10 cellular contexts compared by ENCODE assay signal in the genomic region with DNA sequence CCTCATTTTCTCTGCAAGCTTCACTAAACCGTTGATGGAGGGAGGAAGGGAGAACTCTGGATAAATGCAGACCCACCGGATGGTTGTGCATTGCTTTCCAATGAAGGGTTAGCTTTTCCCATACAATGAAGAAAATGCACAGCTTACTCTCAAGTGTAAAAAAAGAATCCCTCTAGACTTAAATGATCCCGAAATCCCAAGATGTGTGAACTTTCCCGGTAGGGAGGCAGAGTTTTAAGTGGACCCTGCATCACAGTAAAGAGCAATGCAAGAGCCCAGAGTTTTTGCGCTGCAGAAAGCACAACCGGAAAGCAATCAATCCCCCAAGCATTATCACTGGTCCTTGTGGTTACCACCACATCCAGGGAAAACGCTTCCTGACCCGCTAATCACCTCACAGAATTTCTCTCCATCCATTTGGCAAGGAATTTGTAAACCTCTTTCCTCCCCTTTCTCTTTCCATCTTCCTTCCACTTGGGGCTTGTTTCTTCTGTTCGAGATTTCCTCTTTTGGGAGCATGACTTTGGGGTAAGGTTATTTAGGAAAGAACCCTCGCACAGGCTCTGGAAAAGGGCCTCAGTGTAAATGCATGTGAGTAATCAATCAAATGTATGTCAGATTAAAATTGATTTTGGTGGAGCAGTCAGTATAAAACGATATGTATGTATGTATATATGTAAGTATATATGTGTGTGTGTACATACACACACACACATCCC. TPM values are rescaled to one million over a fixed set of nuclear protein-coding genes. Genes with fewer than 3 reads are reported as not detected.
DNase-seq lines count a peak whose midpoint lies in the region; ATAC-seq, FAIRE-seq and TF ChIP-seq lines count a peak whose summit lies in the region.
"Had no signal": no experiment of that assay in that cellular context is flagged by ENCODE, and none has a peak within 500 bp of the region (broad histone marks: within the 10 kb centered on the region; RNA-seq: fewer than 3 reads in every experiment).

No MANE protein-coding gene starts in this region.

- H3K4me2 ChIP-seq in MM.1S (ENCODE audit: low read depth, low read length) (peak overlapping the region; percentile 77), H1 (ENCODE audit: insufficient read depth in 1 of 2, low read depth in 2 of 2, low read length in 2 of 2) (peak overlapping the region; percentile 88 to 92)

- peaks cover 10% of the 10 kb centered on the region; the same call in 1 of the 2 replicates for H3K23me2 ChIP-seq in H1 (ENCODE audit: low read depth, low read length)

- no peak overlapping the region for H3K23ac ChIP-seq in H1 (ENCODE audit: insufficient read length)

- no peak overlapping the region for H3K18ac ChIP-seq in H1 (ENCODE audit: extremely low read depth, low read length)

- H2BK15ac ChIP-seq in H1 (ENCODE audit: low read length), result no peak overlapping the region

- peaks cover 4% of the 10 kb centered on the region for H3K9me3 Mint-ChIP-seq in neural crest cell

- H3K56ac ChIP-seq in H1 (replicated peaks; ENCODE audit: insufficient read length, low read depth, low read length), result no peak overlapping the region

- no peaks in the 10 kb centered on the region for H4K20me1 ChIP-seq in MM.1S (ENCODE audit: insufficient read depth, low read length)
- no peaks in the 10 kb centered on the region for H4K20me1 ChIP-seq in H1 (replicated peaks in 1 of 2; ENCODE audit: control insufficient read depth in 1 of 2, insufficient read depth in 2 of 2, low read length in 2 of 2)

- TF ChIP-seq EP300 in H1 (IDR thresholded peaks at IDR 0.05; ENCODE audit: borderline replicate concordance in 1 of 2, low read depth in 2 of 2, low read length in 2 of 2), result no peak

- H3K14ac ChIP-seq in H1 (ENCODE audit: insufficient read length), result no peak overlapping the region

- CTCF ChIA-PET in H1 (lab: Charles Lee; ENCODE audit: partially characterized antibody) (interaction anchor here (0.9 to 2.9 kb wide), 4 partner anchors 12 to 490 kb away, joined by 3 to 16 read pairs (median 6); no protein-coding TSS in a partner anchor), GM10248 (lab: Yijun Ruan, JAX) (interaction anchor here (1.3 to 1.7 kb wide), 2 partner anchors 12 to 491 kb away, joined by 3 read pairs; no protein-coding TSS in a partner anchor)

- FAIRE-seq in H1 (lab: Jason Lieb, UNC), result no peak
- FAIRE-seq: GM18507 had no signal

- H4K8ac ChIP-seq in H1 (ENCODE audit: extremely low read depth, insufficient read depth, low read length), result no peak overlapping the region

- no peaks in the 10 kb centered on the region for H3K79me1 ChIP-seq in H1 (ENCODE audit: low read depth, low read length)

- TF ChIP-seq CTCF in BE2C (IDR thresholded peaks at IDR 0.05; ENCODE audit: low read depth, low read length) (no peak), MM.1S (IDR thresholded peaks at IDR 0.05; ENCODE audit: low read length) (no peak), H1 (IDR thresholded peaks at IDR 0.05; ENCODE audit: control extremely low read depth in 1 of 3, insufficient read depth in 1 of 3, low read depth in 1 of 3, low read length in 3 of 3) (no peak), neural crest cell (conservative IDR thresholded peaks at IDR 0.05) (no peak), body of pancreas (IDR thresholded peaks at IDR 0.05) (no peak), GM10248 (IDR thresholded peaks at IDR 0.05; ENCODE audit: control extremely low read depth, extremely low read depth, low read depth, missing control alignments) (no peak)

- no peak overlapping the region for H3K27ac Mint-ChIP-seq in neural crest cell (ENCODE audit: unreplicated experiment)

- H2BK5ac ChIP-seq in H1 (ENCODE audit: low read depth, low read length), result no peak overlapping the region

- H2BK12ac ChIP-seq in H1 (ENCODE audit: low read depth, low read length), result no peak overlapping the region

- H2BK120ac ChIP-seq in H1 (replicated peaks; ENCODE audit: low read depth, low read length), result no peak overlapping the region

- H2AFZ ChIP-seq in MM.1S (ENCODE audit: low read length) (peak overlapping the region; percentile 81; the same call in 1 of the 2 replicates), H1 (ENCODE audit: low read length) (no peak overlapping the region)

- DNase-seq in BE2C (no peak), MM.1S (no peak), H1 (ENCODE audit: low read depth in 1 of 2, low spot score in 2 of 2) (no peak), neural crest cell (ENCODE audit: low read depth, low spot score) (no peak), body of pancreas (no peak), GM10248 (ENCODE audit: extremely low spot score) (no peak), NCI-H446 treated with DMSO at 0.1 percent for 48 hours (lab: John Stamatoyannopoulos, UW) (no peak), NCI-H2081 (lab: John Stamatoyannopoulos, UW) (no peak)
- DNase-seq: NK-92 treated with Interleukin-12 subunit alpha and Interleukin-12 subunit beta, amount 100 ng/mL, for 24 hours had no signal

- H4K5ac ChIP-seq in H1 (ENCODE audit: insufficient read length, low read depth, low read length), result no peak overlapping the region

- no peak overlapping the region for H4K91ac ChIP-seq in H1 (replicated peaks; ENCODE audit: insufficient read length, low read length)

- H3K27ac ChIP-seq in MM.1S (ENCODE audit: low read length) (no peak overlapping the region), H1 (ENCODE audit: low read depth, low read length) (no peak overlapping the region), body of pancreas (no peak overlapping the region)

- TF ChIP-seq POLR2A in H1 (IDR thresholded peaks at IDR 0.05; ENCODE audit: control extremely low read depth in 1 of 2, low read depth in 2 of 2, low read length in 2 of 2), result no peak
- TF ChIP-seq POLR2A in body of pancreas (IDR thresholded peaks at IDR 0.05), result no peak

- H3K4me3 Mint-ChIP-seq in neural crest cell, result peak overlapping the region; percentile 84

- H2AK5ac ChIP-seq in H1 (ENCODE audit: low read depth, low read length), result no peak overlapping the region

- H2BK20ac ChIP-seq in H1 (ENCODE audit: low read length), result no peak overlapping the region

- H3F3A ChIP-seq in MM.1S (ENCODE audit: insufficient read depth, low read length), result no peaks in the 10 kb centered on the region

- peaks cover 8% of the 10 kb centered on the region for H3K27me3 ChIP-seq in BE2C
- H3K27me3 ChIP-seq in MM.1S (replicated peaks; ENCODE audit: insufficient read depth, low read length), result no peaks in the 10 kb centered on the region
- peaks cover 9 to 22% (median 16%) of the 10 kb centered on the region in 4 experiments for H3K27me3 ChIP-seq in H1 (replicated peaks in 1 of 4; ENCODE audit: control insufficient read depth in 3 of 4, extremely low read depth in 1 of 4, insufficient read depth in 3 of 4, low read length in 3 of 4)
- no peaks in the 10 kb centered on the region for H3K27me3 ChIP-seq in body of pancreas

- TF ChIP-seq RAD21 in H1 (IDR thresholded peaks at IDR 0.05 in 1 of 2, conservative IDR thresholded peaks at IDR 0.05 in 1 of 2; ENCODE audit: low read depth in 2 of 2, low read length in 2 of 2), result no peak

- no peaks in the 10 kb centered on the region for H3K9me3 ChIP-seq in BE2C
- no peaks in the 10 kb centered on the region for H3K9me3 ChIP-seq in MM.1S (replicated peaks; ENCODE audit: insufficient read depth, low read length)
- no peaks in the 10 kb centered on the region for H3K9me3 ChIP-seq in H1 (ENCODE audit: insufficient read depth in 2 of 2, low read depth in 1 of 2, low read length in 1 of 2)
- no peaks in the 10 kb centered on the region for H3K9me3 ChIP-seq in body of pancreas

- POLR2A ChIA-PET in H1 (lab: Charles Lee; ENCODE audit: partially characterized antibody) (no interaction called here), GM10248 (lab: Yijun Ruan, JAX) (no interaction called here)

- ATAC-seq in body of pancreas, result no peak

- peaks cover 14% of the 10 kb centered on the region for H3K4me1 Mint-ChIP-seq in neural crest cell

- intact Hi-C loops in body of pancreas (cut with DNase I), result no loop called here

- no peaks in the 10 kb centered on the region for H3K36me3 Mint-ChIP-seq in neural crest cell (ENCODE audit: low read depth)

- H3K4ac ChIP-seq in H1 (replicated peaks; ENCODE audit: insufficient read length, low read depth, low read length), result no peak overlapping the region

- H3K36me3 ChIP-seq in BE2C (no peaks in the 10 kb centered on the region), MM.1S (replicated peaks; ENCODE audit: insufficient read depth, low read length) (no peaks in the 10 kb centered on the region), H1 (ENCODE audit: control insufficient read depth in 2 of 4, insufficient read depth in 4 of 4, low read length in 3 of 4) (no peaks in the 10 kb centered on the region), body of pancreas (replicated peaks in 1 of 2; ENCODE audit: insufficient read depth in 1 of 2, low read depth in 2 of 2) (no peaks in the 10 kb centered on the region)

- H3K79me2 ChIP-seq in MM.1S (ENCODE audit: low read length) (no peaks in the 10 kb centered on the region), H1 (ENCODE audit: control insufficient read depth in 1 of 2, insufficient read depth in 2 of 2, low read length in 2 of 2) (no peaks in the 10 kb centered on the region)

- no peaks in the 10 kb centered on the region for H3K9me2 ChIP-seq in MM.1S (replicated peaks; ENCODE audit: insufficient read depth, low read length)

- WGBS in H1 (ENCODE audit: extremely low coverage in 1 of 2, insufficient coverage in 1 of 2, insufficient read length in 1 of 2, insufficient replicate concordance in 2 of 2, low coverage in 1 of 2, low lambda C conversion rate in 2 of 2, missing lambda C conversion rate in 1 of 2), 2 experiments, result 61% methylated on average over 11 of the region's 11 CpGs; no CpG with 5 or more reads in 1 of the 2 experiments
- WGBS in body of pancreas, 2 donors, result 26 to 30% methylated on average over 11 of the region's 11 CpGs

- H3K4me1 ChIP-seq in BE2C (no peaks in the 10 kb centered on the region; the same call in 1 of the 2 replicates), MM.1S (ENCODE audit: low read length) (peaks cover 4% of the 10 kb centered on the region), H1 (replicated peaks in 1 of 4; ENCODE audit: control insufficient read depth in 3 of 4, insufficient read depth in 4 of 4, low read length in 3 of 4) (peaks cover 0 to 9% (median 2%) of the 10 kb centered on the region in 4 experiments; a peak in 3 of 7 replicates), body of pancreas (peaks cover 19% of the 10 kb centered on the region)

- no peak overlapping the region for H3K9ac ChIP-seq in MM.1S (ENCODE audit: low read length)
- H3K9ac ChIP-seq in H1 (replicated peaks in 1 of 4; ENCODE audit: extremely low read depth in 1 of 4, low read depth in 3 of 4, low read length in 3 of 4), result no peak overlapping the region

- H3K27me3 Mint-ChIP-seq in neural crest cell (ENCODE audit: low read depth), result peaks cover 73% of the 10 kb centered on the region

- H3K4me3 ChIP-seq in BE2C (ENCODE audit: low read depth, low read length), result peak overlapping the region; percentile 72
- H3K4me3 ChIP-seq in MM.1S (ENCODE audit: low read length), result peak overlapping the region; percentile 78
- peak overlapping the region in 3 of 4 experiments; percentile 36 to 74 (median 56); a peak in 5 of 8 replicates for H3K4me3 ChIP-seq in H1 (ENCODE audit: extremely low read depth in 1 of 4, insufficient read depth in 2 of 4, low read depth in 3 of 4, low read length in 4 of 4)
- H3K4me3 ChIP-seq in body of pancreas, result peak overlapping the region in 1 of 2 donors; percentile 77

RNA-seq across cellular contexts. Expression of a gene that starts 1.4 kb away (rescaled TPM):
- polyA plus RNA-seq in BE2C (2012; ENCODE audit: insufficient read depth, insufficient read length, low read depth), result 5.4 TPM
- total RNA-seq in H1 (2021; fragmentation: NEBNext Ultra II Directional; extraction: Animal tissue kit (Norgen Biotek cat#: 25700)), result not detected in 2 replicates
- polyA plus RNA-seq in H1 (2011; rRNA removed), result not detected in 2 replicates
- 0.03 TPM for polyA plus RNA-seq in H1 (2011; cell fraction: cytosol; rRNA removed)
- not detected for polyA plus RNA-seq in H1 (2011; cell fraction: nucleus; rRNA removed)
- polyA plus RNA-seq in H1 (2012, experiment 1 of 2), result 0.18 TPM in 1 of 4 replicates, not detected in the others
- polyA plus RNA-seq in H1 (2012, experiment 2 of 2), result not detected
- under 0.01 TPM for polyA plus RNA-seq in H1 (2013, experiment 1 of 2)
- 0.02 TPM for polyA plus RNA-seq in H1 (2013, experiment 2 of 2)
- 0.06 TPM in 1 of 2 replicates, not detected in the other for polyA minus RNA-seq in H1 (2011; rRNA and poly(A)+ RNA removed)
- polyA minus RNA-seq in H1 (2011; cell fraction: cytosol; rRNA and poly(A)+ RNA removed), result not detected
- polyA minus RNA-seq in H1 (2011; cell fraction: nucleus; rRNA and poly(A)+ RNA removed), result 0.30 TPM
- total RNA-seq in neural crest cell, result 0.32 and 0.72 TPM in 2 replicates
- total RNA-seq in body of pancreas, result 1 to 10 TPM; 2.0 to 2.9 TPM

RNA-seq across cellular contexts. Expression of a gene that starts 20.6 kb away (rescaled TPM):
- not detected for polyA plus RNA-seq in BE2C (2012; ENCODE audit: insufficient read depth, insufficient read length, low read depth)
- total RNA-seq in H1 (2021; fragmentation: NEBNext Ultra II Directional; extraction: Animal tissue kit (Norgen Biotek cat#: 25700)), result not detected in 2 replicates
- 0.03 TPM in 1 of 2 replicates, not detected in the other for polyA plus RNA-seq in H1 (2011; rRNA removed)
- not detected for polyA plus RNA-seq in H1 (2011; cell fraction: cytosol; rRNA removed)
- polyA plus RNA-seq in H1 (2011; cell fraction: nucleus; rRNA removed), result not detected
- 0.33 TPM in 1 of 4 replicates, not detected in the others for polyA plus RNA-seq in H1 (2012, experiment 1 of 2)
- not detected for polyA plus RNA-seq in H1 (2012, experiment 2 of 2)
- not detected for polyA plus RNA-seq in H1 (2013, experiment 1 of 2)
- 0.09 TPM for polyA plus RNA-seq in H1 (2013, experiment 2 of 2)
- polyA minus RNA-seq in H1 (2011; rRNA and poly(A)+ RNA removed), result not detected in 2 replicates
- not detected for polyA minus RNA-seq in H1 (2011; cell fraction: cytosol; rRNA and poly(A)+ RNA removed)
- not detected for polyA minus RNA-seq in H1 (2011; cell fraction: nucleus; rRNA and poly(A)+ RNA removed)
- total RNA-seq in neural crest cell, result not detected in 2 replicates
- not detected for total RNA-seq in body of pancreas
